Comparison of ENCODE assay signal across 1 cellular context in genomic region chr4:54065282-54066087, GRCh38.
TF ChIP-seq lines count a peak whose summit lies in the region.

No MANE protein-coding gene starts in this region.

TF ChIP-seq in GM12878, 131 proteins besides CTCF, POLR2A, EP300 and RAD21 (continued from another document):
- no peak for TF ChIP-seq CEBPZ (IDR thresholded peaks at IDR 0.05; ENCODE audit: low read depth, low read length)
- no peak for TF ChIP-seq BCL11A (IDR thresholded peaks at IDR 0.05; ENCODE audit: low read depth, low read length)
- TF ChIP-seq NFIC (IDR thresholded peaks at IDR 0.05; ENCODE audit: low read depth, low read length) = no peak
- no peak for TF ChIP-seq ZNF24 (IDR thresholded peaks at IDR 0.05)
- TF ChIP-seq ESRRA (IDR thresholded peaks at IDR 0.05; ENCODE audit: low read length) = no peak
- no peak for TF ChIP-seq RELB (IDR thresholded peaks at IDR 0.05; ENCODE audit: low read depth)
- no peak for TF ChIP-seq ZNF687 (IDR thresholded peaks at IDR 0.05)
- no peak for TF ChIP-seq USF1 (IDR thresholded peaks at IDR 0.05; ENCODE audit: borderline replicate concordance, extremely low read length, insufficient read depth, low read depth, low read length)
- TF ChIP-seq MLLT1 (IDR thresholded peaks at IDR 0.05) = no peak
- TF ChIP-seq BRCA1 (IDR thresholded peaks at IDR 0.05; ENCODE audit: low read depth, low read length) = no peak
- no peak for TF ChIP-seq RCOR1 (conservative IDR thresholded peaks at IDR 0.05; ENCODE audit: low read depth, low read length)
- no peak for TF ChIP-seq SIN3A (IDR thresholded peaks at IDR 0.05; ENCODE audit: low read depth, low read length)
- TF ChIP-seq SUZ12 (IDR thresholded peaks at IDR 0.05; ENCODE audit: unreplicated experiment) = no peak
- TF ChIP-seq CBX5 (IDR thresholded peaks at IDR 0.05; ENCODE audit: low read depth) = no peak
- no peak for TF ChIP-seq EGR1 (IDR thresholded peaks at IDR 0.05; ENCODE audit: borderline replicate concordance in 1 of 2, low read depth in 2 of 2, low read length in 2 of 2)
- TF ChIP-seq CHD1 (IDR thresholded peaks at IDR 0.05; ENCODE audit: low read depth, low read length) = no peak
- TF ChIP-seq IKZF1 (conservative IDR thresholded peaks at IDR 0.05) = no peak
- TF ChIP-seq E2F8 (IDR thresholded peaks at IDR 0.05; ENCODE audit: low read depth, partially characterized antibody) = no peak
TF ChIP-seq in GM12878: peak in this region for 0.
